In the genomic region with DNA sequence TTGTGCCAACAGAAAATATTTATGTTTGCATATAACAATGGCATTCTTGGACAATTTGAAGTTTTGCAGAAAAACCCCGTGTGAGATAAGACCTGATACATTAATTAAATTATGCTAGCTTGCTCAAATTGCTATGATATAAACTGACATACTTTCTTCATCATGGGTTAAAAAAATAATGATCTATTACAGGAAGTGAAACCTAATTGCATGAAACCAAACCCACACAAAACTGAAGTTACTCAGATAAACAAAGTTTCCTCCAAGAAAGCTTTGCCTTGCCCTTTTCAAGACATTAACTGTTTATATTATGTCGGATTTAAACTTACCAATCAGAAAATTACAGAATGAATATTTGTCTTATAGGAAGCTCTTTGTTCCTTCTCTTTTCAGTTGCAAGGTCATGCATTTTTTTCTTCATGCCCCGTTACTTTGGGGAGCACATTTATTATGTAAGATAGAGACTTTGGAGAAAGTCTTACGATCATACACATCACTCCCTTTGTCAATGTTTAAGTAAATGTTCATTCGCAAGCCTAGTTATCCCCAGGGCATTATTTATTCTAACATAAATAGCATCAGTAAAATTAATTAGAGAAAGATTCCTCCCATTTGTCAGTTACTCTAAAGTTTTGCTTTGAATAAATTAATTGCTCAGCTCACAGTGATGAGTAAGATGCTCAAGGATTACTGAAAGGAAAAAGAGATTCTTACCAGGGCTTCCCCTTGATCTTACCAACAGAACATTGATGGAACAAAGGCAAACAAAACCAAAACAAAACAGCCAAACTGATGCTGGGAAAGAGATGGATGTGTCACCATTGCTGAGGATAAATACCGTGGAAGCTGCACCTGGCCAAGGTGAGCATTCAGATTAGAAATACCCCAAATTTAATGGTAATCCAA, we compare ENCODE assay signal across 10 cellular contexts. TPM values are rescaled to one million over a fixed set of nuclear protein-coding genes. Genes with fewer than 3 reads are reported as not detected.
DNase-seq lines count a peak whose midpoint lies in the region; ATAC-seq, FAIRE-seq and TF ChIP-seq lines count a peak whose summit lies in the region.
"Had no signal": no experiment of that assay in that cellular context is flagged by ENCODE, and none has a peak within 500 bp of the region (broad histone marks: within the 10 kb centered on the region; RNA-seq: fewer than 3 reads in every experiment).

No MANE protein-coding gene starts in this region.

- TF ChIP-seq CTCF in GM12878 (IDR thresholded peaks at IDR 0.05 in 2 of 3, conservative IDR thresholded peaks at IDR 0.05 in 1 of 3; ENCODE audit: control insufficient read depth in 2 of 3, extremely low read depth in 1 of 3, insufficient read depth in 1 of 3, low read depth in 3 of 3, low read length in 3 of 3) (no peak), WERI-Rb-1 (IDR thresholded peaks at IDR 0.05; ENCODE audit: low read depth, low read length) (no peak)

- ATAC-seq in GM18520 (IDR thresholded peaks at IDR 0.05; ENCODE audit: unreplicated experiment) (peak; percentile 83), GM21390 (IDR thresholded peaks at IDR 0.05; ENCODE audit: unreplicated experiment) (peak; percentile 85), HG03175 (IDR thresholded peaks at IDR 0.05; ENCODE audit: unreplicated experiment) (peak; percentile 95), GM12878 (peak; percentile 92), Right ventricle myocardium superior (ENCODE audit: poor library complexity) (no peak)

- in situ Hi-C loops in GM12878 (cut with MboI), result no loop called here

- H3K36me3 ChIP-seq in GM12878 (ENCODE audit: control insufficient read depth in 2 of 2, insufficient read depth in 2 of 2, low read length in 1 of 2) (no peaks in the 10 kb centered on the region), WERI-Rb-1 (no peaks in the 10 kb centered on the region)

- H3K4me3 ChIP-seq in GM12878 (peak overlapping the region; percentile 3; the same call in 1 of the 2 replicates), WERI-Rb-1 (ENCODE audit: low read depth, low read length) (no peak overlapping the region)

- FAIRE-seq in GM12878 (lab: Jason Lieb, UNC), result peak; percentile 71

- no peak for TF ChIP-seq POLR2A in GM12878 (IDR thresholded peaks at IDR 0.05; ENCODE audit: low read depth, low read length)

- peak overlapping the region; percentile 45 for H3K4me2 ChIP-seq in GM12878 (ENCODE audit: control insufficient read depth, insufficient read depth)

- SMC1A ChIA-PET in GM12878 (lab: Charles Lee; ENCODE audit: uncharacterized antibody, unreplicated experiment), result interaction anchor here (0.5 to 3.5 kb wide), 21 partner anchors 7 to 311 kb away, joined by 3 to 19 read pairs (median 4); a partner anchor contains a TSS

- H3K9ac ChIP-seq in GM12878 (ENCODE audit: control insufficient read depth, insufficient read depth, low read length), result no peak overlapping the region

- no peaks in the 10 kb centered on the region for H3K79me2 ChIP-seq in GM12878 (ENCODE audit: control insufficient read depth, insufficient read depth, low read length)

- no peaks in the 10 kb centered on the region for H4K20me1 ChIP-seq in GM12878 (ENCODE audit: control insufficient read depth, insufficient read depth)

- no peak for TF ChIP-seq RAD21 in GM12878 (IDR thresholded peaks at IDR 0.05; ENCODE audit: insufficient read depth, low read depth, low read length)

- RAD21 ChIA-PET in GM12878 (lab: Charles Lee; ENCODE audit: unreplicated experiment), result interaction anchor here (0.7 to 2.7 kb wide), 12 partner anchors 8 to 385 kb away, joined by 3 to 14 read pairs (median 4); a partner anchor contains a TSS

- H3K9me3 ChIP-seq in GM12878 (replicated peaks; ENCODE audit: control insufficient read depth, insufficient read depth, low read length), result no peaks in the 10 kb centered on the region; the same call in 2 of the 3 replicates
- H3K9me3 ChIP-seq in WERI-Rb-1 (ENCODE audit: severe bottlenecking), result peaks cover 3% of the 10 kb centered on the region

- TF ChIP-seq EP300 in GM12878 (IDR thresholded peaks at IDR 0.05; ENCODE audit: borderline replicate concordance in 1 of 2, control insufficient read depth in 1 of 2, low read depth in 2 of 2, low read length in 2 of 2), result peak in 1 of 2 experiments; percentile 71; a peak in 2 of 4 replicates

- POLR2A ChIA-PET in GM12878 (lab: Charles Lee), result interaction anchor here (0.6 to 1.3 kb wide), 4 partner anchors 11 to 127 kb away, joined by 3 to 4 read pairs (median 4); a partner anchor contains a TSS

- H2AFZ ChIP-seq in GM12878 (ENCODE audit: control insufficient read depth, low read depth, low read length), result peak overlapping the region; percentile 68

- no TSS peak for BruUV-seq in GM12878 (replicated peaks; lab: Mats Ljungman, UMichigan)

- DNase-seq in GM12878 (ENCODE audit: low read depth, low spot score) (peak; percentile 40), Right ventricle myocardium superior (no peak), DMS153 (lab: John Stamatoyannopoulos, UW) (no peak), WERI-Rb-1 (no peak), UCSD-AML1 (lab: John Stamatoyannopoulos, UW; ENCODE audit: unreplicated experiment) (no peak)

- no peaks in the 10 kb centered on the region for H3K27me3 ChIP-seq in GM12878 (replicated peaks in 1 of 2; ENCODE audit: control insufficient read depth in 2 of 2, insufficient read depth in 2 of 2, low read length in 1 of 2)
- no peaks in the 10 kb centered on the region for H3K27me3 ChIP-seq in WERI-Rb-1 (ENCODE audit: insufficient read depth, low read depth, severe bottlenecking)

- CTCF ChIA-PET in GM12878 (lab: Yijun Ruan, JAX), result interaction anchor here (0.8 to 2.2 kb wide), 11 partner anchors 11 to 376 kb away, joined by 3 to 9 read pairs (median 4); a partner anchor contains a TSS

- peaks cover 9% of the 10 kb centered on the region; the same call in 1 of the 2 replicates for H3K4me1 ChIP-seq in GM12878 (ENCODE audit: control insufficient read depth, insufficient read depth, low read length)

- H3K27ac ChIP-seq in GM12878 (ENCODE audit: control insufficient read depth, insufficient read depth) (peak overlapping the region; percentile 40), WERI-Rb-1 (no peak overlapping the region)

- 40% methylated on average over 6 of the region's 6 CpGs for WGBS in GM12878 (ENCODE audit: insufficient coverage, insufficient replicate concordance, low lambda C conversion rate, missing lambda C conversion rate)

- intact Hi-C loops in GM12878 (cut with micrococcal nuclease; ENCODE audit: unreplicated experiment) (no loop called here), Right ventricle myocardium superior (cut with DNase I) (no loop called here)

TF ChIP-seq in GM12878, 131 proteins besides CTCF, POLR2A, EP300 and RAD21 (continues in another document):
- no peak for TF ChIP-seq NFYA (IDR thresholded peaks at IDR 0.05; ENCODE audit: borderline replicate concordance, low read depth, low read length)
- peak; percentile 20 for TF ChIP-seq MEF2B (IDR thresholded peaks at IDR 0.05; ENCODE audit: partially characterized antibody, poor library complexity, severe bottlenecking)
- TF ChIP-seq NFIC (IDR thresholded peaks at IDR 0.05; ENCODE audit: low read depth, low read length), result peak; percentile 73; the same call in 1 of the 2 replicates
- TF ChIP-seq SMARCA5 (IDR thresholded peaks at IDR 0.05), result 0 out of 2 replicates have a peak, but pooled peaks have one; percentile 33
- TF ChIP-seq RUNX3 (IDR thresholded peaks at IDR 0.05; ENCODE audit: low read length), result peak; percentile 87
- TF ChIP-seq, protein P1, sequence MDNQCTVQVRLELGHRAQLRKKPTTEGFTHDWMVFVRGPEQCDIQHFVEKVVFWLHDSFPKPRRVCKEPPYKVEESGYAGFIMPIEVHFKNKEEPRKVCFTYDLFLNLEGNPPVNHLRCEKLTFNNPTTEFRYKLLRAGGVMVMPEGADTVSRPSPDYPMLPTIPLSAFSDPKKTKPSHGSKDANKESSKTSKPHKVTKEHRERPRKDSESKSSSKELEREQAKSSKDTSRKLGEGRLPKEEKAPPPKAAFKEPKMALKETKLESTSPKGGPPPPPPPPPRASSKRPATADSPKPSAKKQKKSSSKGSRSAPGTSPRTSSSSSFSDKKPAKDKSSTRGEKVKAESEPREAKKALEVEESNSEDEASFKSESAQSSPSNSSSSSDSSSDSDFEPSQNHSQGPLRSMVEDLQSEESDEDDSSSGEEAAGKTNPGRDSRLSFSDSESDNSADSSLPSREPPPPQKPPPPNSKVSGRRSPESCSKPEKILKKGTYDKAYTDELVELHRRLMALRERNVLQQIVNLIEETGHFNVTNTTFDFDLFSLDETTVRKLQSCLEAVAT (IDR thresholded peaks at IDR 0.05), result no peak
- 0 out of 2 replicates have a peak, but pooled peaks have one; percentile 20 for TF ChIP-seq IKZF1 (conservative IDR thresholded peaks at IDR 0.05)
- peak in 1 of 2 experiments; percentile 39; a peak in 1 of 4 replicates for TF ChIP-seq IKZF2 (IDR thresholded peaks at IDR 0.05)
- TF ChIP-seq ETV6 (conservative IDR thresholded peaks at IDR 0.05 in 1 of 2, IDR thresholded peaks at IDR 0.05 in 1 of 2; ENCODE audit: borderline replicate concordance in 1 of 2, low read depth in 1 of 2), result peak in 1 of 2 experiments; percentile 26; a peak in 1 of 4 replicates
- peak; percentile 77; the same call in 1 of the 2 replicates for TF ChIP-seq FOXM1 (IDR thresholded peaks at IDR 0.05; ENCODE audit: low read depth, low read length)
- TF ChIP-seq CBX5 (IDR thresholded peaks at IDR 0.05; ENCODE audit: low read depth), result 0 out of 2 replicates have a peak, but pooled peaks have one; percentile 39
- TF ChIP-seq MTA2 (IDR thresholded peaks at IDR 0.05; ENCODE audit: low read depth), result peak; percentile 92

RNA-seq across cellular contexts. Expression of a gene that starts 14.7 kb away (rescaled TPM):
- total RNA-seq in GM12878 (2013; cell fraction: nucleolus; rRNA removed), result not detected in 2 replicates
- total RNA-seq in GM12878 (2014; rRNA removed), result not detected in 2 replicates
- total RNA-seq in GM12878 (2014; rRNA removed; fragmentation: Illumina TruSeq; extraction: Trizol), result not detected in 2 replicates
- not detected in 2 replicates for total RNA-seq in GM12878 (2021)
- polyA plus RNA-seq in GM12878 (2011; ENCODE audit: low read depth), result not detected
- polyA plus RNA-seq in GM12878 (2011; rRNA removed), result 0.14 and 0.23 TPM in 2 replicates
- polyA plus RNA-seq in GM12878 (2011; cell fraction: cytosol; rRNA removed), result 0.24 TPM in 1 of 2 replicates, not detected in the other
- not detected in 2 replicates for polyA plus RNA-seq in GM12878 (2011; cell fraction: nucleus; rRNA removed)
- not detected in 2 replicates for polyA plus RNA-seq in GM12878 (2012)
- not detected in 2 replicates for polyA plus RNA-seq in GM12878 (2014; fragmentation: Illumina TruSeq; extraction: Trizol)
- not detected for polyA plus RNA-seq in GM12878 (2014; fragmentation: Nextera tagmentation; extraction: Ambion mirVana)
- polyA plus RNA-seq in GM12878 (2014; rRNA removed), result not detected in 2 replicates
- polyA plus RNA-seq in GM12878 (2016; fragmentation: Nextera tagmentation; extraction: Ambion mirVana), result not detected
- polyA minus RNA-seq in GM12878 (2011; rRNA and poly(A)+ RNA removed), result not detected in 2 replicates
- polyA minus RNA-seq in GM12878 (2011; cell fraction: cytosol; rRNA and poly(A)+ RNA removed), result not detected in 2 replicates
- not detected in 2 replicates for polyA minus RNA-seq in GM12878 (2011; cell fraction: nucleus; rRNA and poly(A)+ RNA removed)
- not detected for total RNA-seq in Right ventricle myocardium superior
- total RNA-seq: SK-MEL-5 had no signal
- polyA plus RNA-seq: adipose tissue had no signal
